In genomic region chr12:97482153-97482693, GRCh38 we compare ENCODE assay signal across 29 cellular contexts. TPM values are rescaled to one million over a fixed set of nuclear protein-coding genes. Genes with fewer than 3 reads are reported as not detected.
A peak's percentile ranks its signal among the peaks of the same experiment; 100 is the strongest.
DNase-seq lines count a peak whose midpoint lies in the region; ATAC-seq, FAIRE-seq and TF ChIP-seq lines count a peak whose summit lies in the region.
"Had no signal": no experiment of that assay in that cellular context is flagged by ENCODE, and none has a peak within 500 bp of the region (broad histone marks: within the 10 kb centered on the region; RNA-seq: fewer than 3 reads in every experiment).

No MANE protein-coding gene starts in this region.

- RAD21 ChIA-PET in GM12878 (lab: Charles Lee; ENCODE audit: unreplicated experiment) = no interaction called here

- TF ChIP-seq CTCF in A673 (conservative IDR thresholded peaks at IDR 0.05; ENCODE audit: low read depth, low read length) (no peak), NB4 (IDR thresholded peaks at IDR 0.05; ENCODE audit: low read depth, low read length) (no peak), GM12878 (IDR thresholded peaks at IDR 0.05 in 2 of 3, conservative IDR thresholded peaks at IDR 0.05 in 1 of 3; ENCODE audit: control insufficient read depth in 2 of 3, extremely low read depth in 1 of 3, insufficient read depth in 1 of 3, low read depth in 3 of 3, low read length in 3 of 3) (no peak)

- H3K27me3 ChIP-seq in A673 (replicated peaks; ENCODE audit: insufficient read depth, low read depth, low read length, poor library complexity) (peaks cover 89% of the 10 kb centered on the region), GM12878 (replicated peaks in 1 of 2; ENCODE audit: control insufficient read depth in 2 of 2, insufficient read depth in 2 of 2, low read length in 1 of 2) (no peaks in the 10 kb centered on the region; a peak in 1 of 4 replicates)

- no peaks in the 10 kb centered on the region for H4K20me1 ChIP-seq in GM12878 (ENCODE audit: control insufficient read depth, insufficient read depth)

- H3K9me3 ChIP-seq in A673 (ENCODE audit: low read depth, low read length, poor library complexity, severe bottlenecking) (no peaks in the 10 kb centered on the region), GM12878 (replicated peaks; ENCODE audit: control insufficient read depth, insufficient read depth, low read length) (no peaks in the 10 kb centered on the region)
- H3K9me3 ChIP-seq: HAP-1 had no signal

- CTCF ChIA-PET in A673 (lab: Charles Lee) (no interaction called here), GM12878 (lab: Yijun Ruan, JAX) (no interaction called here)

- H3K36me3 ChIP-seq in A673 (ENCODE audit: insufficient read depth, low read length, poor library complexity, severe bottlenecking) (no peaks in the 10 kb centered on the region), GM12878 (ENCODE audit: control insufficient read depth in 2 of 2, insufficient read depth in 2 of 2, low read length in 1 of 2) (no peaks in the 10 kb centered on the region)
- H3K36me3 ChIP-seq: HAP-1 had no signal

- in situ Hi-C loops in GM12878 (cut with MboI) = no loop called here

- BruUV-seq in A673 (replicated peaks; lab: Mats Ljungman, UMichigan) = no TSS peak
- BruUV-seq in GM12878 (replicated peaks; lab: Mats Ljungman, UMichigan) = no TSS peak

- no peak for TF ChIP-seq POLR2A in NB4 (IDR thresholded peaks at IDR 0.05; ENCODE audit: extremely low read depth, insufficient read length)
- no peak for TF ChIP-seq POLR2A in GM12878 (IDR thresholded peaks at IDR 0.05; ENCODE audit: low read depth, low read length)

- SMC1A ChIA-PET in GM12878 (lab: Charles Lee; ENCODE audit: uncharacterized antibody, unreplicated experiment) = no interaction called here

- no peak for TF ChIP-seq EP300 in GM12878 (IDR thresholded peaks at IDR 0.05; ENCODE audit: borderline replicate concordance in 1 of 2, control insufficient read depth in 1 of 2, low read depth in 2 of 2, low read length in 2 of 2)

- intact Hi-C loops in A673 (cut with micrococcal nuclease; ENCODE audit: unreplicated experiment) (no loop called here), GM12878 (cut with micrococcal nuclease; ENCODE audit: unreplicated experiment) (no loop called here)

- WGBS in GM12878 (ENCODE audit: insufficient coverage, insufficient replicate concordance, low lambda C conversion rate, missing lambda C conversion rate) = 48% methylated on average over 5 of the region's 5 CpGs

- no peak for TF ChIP-seq RAD21 in GM12878 (IDR thresholded peaks at IDR 0.05; ENCODE audit: insufficient read depth, low read depth, low read length)

- H3K4me3 ChIP-seq in A673 (ENCODE audit: low read depth, low read length, poor library complexity, severe bottlenecking) (no peak overlapping the region), NB4 (ENCODE audit: low read depth, low read length) (no peak overlapping the region), GM12878 (no peak overlapping the region)
- H3K4me3 ChIP-seq: GM23338, HAP-1 had no signal

- FAIRE-seq in GM12878 (lab: Jason Lieb, UNC) = no peak

- POLR2A ChIA-PET in A673 (lab: Charles Lee; ENCODE audit: low non-redundant PET) (no interaction called here), GM12878 (lab: Charles Lee) (no interaction called here)

- no peak overlapping the region for H2AFZ ChIP-seq in GM12878 (ENCODE audit: control insufficient read depth, low read depth, low read length)
- H2AFZ ChIP-seq: GM23338 had no signal

- H3K4me1 ChIP-seq in A673 (ENCODE audit: insufficient read depth, low read length, poor library complexity, severe bottlenecking) = no peaks in the 10 kb centered on the region
- H3K4me1 ChIP-seq in GM12878 (ENCODE audit: control insufficient read depth, insufficient read depth, low read length) = no peaks in the 10 kb centered on the region
- H3K4me1 ChIP-seq: HAP-1 had no signal

- ATAC-seq in GM12878 = no peak
- no peak for ATAC-seq in HG02852 (IDR thresholded peaks at IDR 0.05; ENCODE audit: unreplicated experiment)
- ATAC-seq in GM18511 (IDR thresholded peaks at IDR 0.05; ENCODE audit: unreplicated experiment) = no peak
- ATAC-seq: GM23338, Panc1 had no signal

- H3K79me2 ChIP-seq in GM12878 (ENCODE audit: control insufficient read depth, insufficient read depth, low read length) = no peaks in the 10 kb centered on the region

- peak; percentile 27 for DNase-seq in NCI-H748 (lab: John Stamatoyannopoulos, UW; ENCODE audit: unreplicated experiment)
- DNase-seq in NCI-H748 treated with DMSO at 0.1 percent for 48 hours (lab: John Stamatoyannopoulos, UW) = no peak
- DNase-seq in A673 (ENCODE audit: low spot score) = peak; percentile 2
- peak; percentile 10 for DNase-seq in NB4 (ENCODE audit: low read depth)
- DNase-seq in GM12878 (ENCODE audit: low read depth, low spot score) = no peak
- no peak for DNase-seq in Ammon's horn (ENCODE audit: low spot score)
- DNase-seq: AML-193; C1 segment of cervical spinal cord; CD4-positive, alpha-beta memory T cell; COR-L47; DMS53; HFFc6; Karpas-422; NCI-H2029; NCI-H2171; NCI-H226; NCI-H524; NK-92 treated with Interleukin-12 subunit alpha and Interleukin-12 subunit beta, amount 100 ng/mL, for 24 hours; SHP77 treated with DMSO at 0.1 percent for 48 hours; T-helper 1 cell had no signal

- no peak overlapping the region for H3K9ac ChIP-seq in GM12878 (ENCODE audit: control insufficient read depth, insufficient read depth, low read length)

- H3K27ac ChIP-seq in A673 (ENCODE audit: low read depth, low read length, poor library complexity, severe bottlenecking) = no peak overlapping the region
- H3K27ac ChIP-seq in GM12878 (ENCODE audit: control insufficient read depth, insufficient read depth) = no peak overlapping the region
- H3K27ac ChIP-seq: RWPE1 had no signal

- H3K4me2 ChIP-seq in GM12878 (ENCODE audit: control insufficient read depth, insufficient read depth) = no peak overlapping the region
- H3K4me2 ChIP-seq: GM23338 had no signal

TF ChIP-seq in GM12878, 131 proteins besides CTCF, POLR2A, EP300 and RAD21:
- TF ChIP-seq ZBTB40 (IDR thresholded peaks at IDR 0.05; ENCODE audit: borderline replicate concordance) (peak; percentile 42; the same call in 1 of the 2 replicates), ATF2 (IDR thresholded peaks at IDR 0.05; ENCODE audit: low read length) (no peak), KLF5 (IDR thresholded peaks at IDR 0.05; ENCODE audit: partially characterized antibody) (no peak)

RNA-seq across cellular contexts. Expression of gene RMST, which starts 19.6 kb away (rescaled TPM):
- total RNA-seq in A673 (2021) (not detected in 2 replicates), GM12878 (2014; rRNA removed) (0.22 and 0.23 TPM in 2 replicates), GM12878 (2014; rRNA removed; fragmentation: Illumina TruSeq; extraction: Trizol) (0.04 and 0.18 TPM in 2 replicates), GM12878 (2021) (not detected in 2 replicates)
- total RNA-seq in GM12878 (2013; cell fraction: nucleolus; rRNA removed) = 4.2 and 11.6 TPM in 2 replicates
- not detected for polyA plus RNA-seq in GM12878 (2011; ENCODE audit: low read depth)
- polyA plus RNA-seq in GM12878 (2011; rRNA removed) (0.11 and 0.36 TPM in 2 replicates), GM12878 (2014; fragmentation: Illumina TruSeq; extraction: Trizol) (0.62 TPM in 1 of 2 replicates, not detected in the other), GM12878 (2014; fragmentation: Nextera tagmentation; extraction: Ambion mirVana) (under 1 TPM in 1 of 2 experiments, not detected in 1; 0.09 TPM), GM12878 (2014; rRNA removed) (not detected in 2 replicates), GM12878 (2016; fragmentation: Nextera tagmentation; extraction: Ambion mirVana) (not detected)
- polyA plus RNA-seq in GM12878 (2011; cell fraction: cytosol; rRNA removed) = not detected in 2 replicates
- polyA plus RNA-seq in GM12878 (2011; cell fraction: nucleus; rRNA removed) = 0.75 and 1.1 TPM in 2 replicates
- polyA plus RNA-seq in GM12878 (2012) = 0.41 TPM in 1 of 2 replicates, not detected in the other
- 1.5 and 1.8 TPM in 2 replicates for polyA minus RNA-seq in GM12878 (2011; rRNA and poly(A)+ RNA removed)
- 0.62 TPM in 1 of 2 replicates, not detected in the other for polyA minus RNA-seq in GM12878 (2011; cell fraction: cytosol; rRNA and poly(A)+ RNA removed)
- 0.36 and 2.1 TPM in 2 replicates for polyA minus RNA-seq in GM12878 (2011; cell fraction: nucleus; rRNA and poly(A)+ RNA removed)
- total RNA-seq: CD4-positive, alpha-beta memory T cell; Daoy; HFFc6; OCI-LY7 had no signal
- polyA plus RNA-seq: CD4-positive, alpha-beta memory T cell; IgD-negative memory B cell had no signal

Comparison
In these comparisons a context has a peak if more than half of its experiments do, and no peak if none do; other contexts are left out.
1. DNase-seq: peak in NCI-H748 (single experiment), A673 (single experiment) and NB4 (single experiment); none in NCI-H748 treated with DMSO at 0.1 percent for 48 hours (single experiment), GM12878 (single experiment) and Ammon's horn (single experiment).